In genomic region chr16:30407794-30408534, GRCh38 we compare ENCODE assay signal across 8 cellular contexts. TPM values are rescaled to one million over a fixed set of nuclear protein-coding genes. Genes with fewer than 3 reads are reported as not detected.
DNase-seq lines count a peak whose midpoint lies in the region; ATAC-seq and TF ChIP-seq lines count a peak whose summit lies in the region.

No MANE protein-coding gene starts in this region.

- H3K4me1 Mint-ChIP-seq in activated B cell treated with CpG ODN at 0.5 μM for 24 hours, result peaks cover 29% of the 10 kb centered on the region

- no peak for TF ChIP-seq CTCF in activated B cell treated with CpG ODN at 0.5 μM for 24 hours (IDR thresholded peaks at IDR 0.05)

- no peaks in the 10 kb centered on the region for H3K9me3 Mint-ChIP-seq in activated B cell treated with CpG ODN at 0.5 μM for 24 hours

- POLR2A ChIA-PET in activated B cell treated with CpG ODN at 0.5 μM for 24 hours (lab: Charles Lee), result interaction anchor here (0.6 to 3.7 kb wide), 33 partner anchors 10 to 343 kb away, joined by 3 to 37 read pairs (median 5); partner anchors contain the start of genes ALDOA, CD2BP2, CORO1A and DCTPP1

- intact Hi-C loops in Right ventricle myocardium inferior (cut with DNase I) (loop anchor here (5.0 kb wide), 1 partner anchor 311 kb away; the partner anchor contains the start of gene YPEL3), cardiac septum (cut with DNase I) (loop anchor here (2.0 kb wide), 1 partner anchor 29 kb away; no protein-coding TSS in a partner anchor), activated B cell treated with CpG ODN at 0.5 μM for 24 hours (cut with micrococcal nuclease) (loop anchor here (1.0 to 10.0 kb wide), 9 partner anchors 13 to 343 kb away; partner anchors contain the start of genes ALDOA, DCTPP1, SEPTIN1 and TBC1D10B), sciatic nerve (cut with DNase I) (loop anchor here (10.0 kb wide), 1 partner anchor 313 kb away; the partner anchor contains the start of genes TBX6 and YPEL3)

- H3K4me3 Mint-ChIP-seq in activated B cell treated with CpG ODN at 0.5 μM for 24 hours, result peak overlapping the region; percentile 89

- DNase-seq in Right ventricle myocardium inferior (ENCODE audit: missing footprints) (no peak), cardiac septum (ENCODE audit: low spot score) (no peak), activated B cell treated with CpG ODN at 0.5 μM for 24 hours (no peak), germinal center (ENCODE audit: low spot score) (peak; percentile 28), sciatic nerve (ENCODE audit: low spot score) (no peak), mesenteric fat pad (ENCODE audit: low spot score) (no peak), RPMI8226 (no peak)

- CTCF ChIA-PET in activated B cell treated with CpG ODN at 0.5 μM for 24 hours (lab: Charles Lee), result interaction anchor here (1.3 to 2.9 kb wide), 9 partner anchors 10 to 39 kb away, joined by 4 to 22 read pairs (median 7); partner anchors contain the start of genes DCTPP1, SEPTIN1 and ZNF48

- H3K36me3 Mint-ChIP-seq in activated B cell treated with CpG ODN at 0.5 μM for 24 hours (ENCODE audit: low read depth), result peaks cover 13% of the 10 kb centered on the region

- H3K27me3 Mint-ChIP-seq in activated B cell treated with CpG ODN at 0.5 μM for 24 hours, result no peaks in the 10 kb centered on the region

- ATAC-seq in Right ventricle myocardium inferior (peak; percentile 24), activated B cell treated with CpG ODN at 0.5 μM for 24 hours (ENCODE audit: low read depth) (no peak), sciatic nerve (peak; percentile 11), GM21528 (IDR thresholded peaks at IDR 0.05; ENCODE audit: low FRiP score, unreplicated experiment) (no peak)

- peak overlapping the region; percentile 56 for H3K27ac Mint-ChIP-seq in activated B cell treated with CpG ODN at 0.5 μM for 24 hours

RNA-seq across cellular contexts. Expression of gene ZNF771, which starts 0.6 kb away (rescaled TPM):
- 5.1 TPM for total RNA-seq in Right ventricle myocardium inferior
- total RNA-seq in cardiac septum, result 7.5 TPM
- total RNA-seq in activated B cell treated with CpG ODN at 0.5 μM for 24 hours, result 4.4 and 5.2 TPM in 2 replicates
- total RNA-seq in sciatic nerve, result 7.5 TPM
- total RNA-seq in mesenteric fat pad, result 6.3 TPM

RNA-seq across cellular contexts. Expression of gene ZNF48, which starts 12.7 kb away (rescaled TPM):
- total RNA-seq in Right ventricle myocardium inferior (5.3 TPM), cardiac septum (6.1 TPM), activated B cell treated with CpG ODN at 0.5 μM for 24 hours (11.7 and 13.0 TPM in 2 replicates), sciatic nerve (6.7 TPM), mesenteric fat pad (5.3 TPM)

RNA-seq across cellular contexts. Expression of gene DCTPP1, which starts 21.9 kb away (rescaled TPM):
- total RNA-seq in Right ventricle myocardium inferior (35.2 TPM), cardiac septum (23.1 TPM), activated B cell treated with CpG ODN at 0.5 μM for 24 hours (66.7 and 81.5 TPM in 2 replicates), sciatic nerve (20.4 TPM), mesenteric fat pad (26.8 TPM)

RNA-seq across cellular contexts. Expression of gene SEPTIN1, which starts 25.6 kb away (rescaled TPM):
- total RNA-seq in Right ventricle myocardium inferior, result 1.4 TPM
- total RNA-seq in cardiac septum, result 2.2 TPM
- total RNA-seq in activated B cell treated with CpG ODN at 0.5 μM for 24 hours, result 192 and 199 TPM in 2 replicates
- total RNA-seq in sciatic nerve, result 7.2 TPM
- 2.3 TPM for total RNA-seq in mesenteric fat pad

RNA-seq across cellular contexts. Expression of gene MYL11, which starts 33.4 kb away (rescaled TPM):
- total RNA-seq in Right ventricle myocardium inferior, result not detected
- 0.59 TPM for total RNA-seq in cardiac septum
- not detected in 2 replicates for total RNA-seq in activated B cell treated with CpG ODN at 0.5 μM for 24 hours
- total RNA-seq in sciatic nerve, result not detected
- not detected for total RNA-seq in mesenteric fat pad

Comparison
In these comparisons a context has a peak if more than half of its experiments do, and no peak if none do; other contexts are left out.
1. ATAC-seq: peak in Right ventricle myocardium inferior (single experiment) and sciatic nerve (single experiment); none in activated B cell treated with CpG ODN at 0.5 μM for 24 hours (single experiment) and GM21528 (single experiment).